ENCODE assay signal across 22 cellular contexts in the genomic region with DNA sequence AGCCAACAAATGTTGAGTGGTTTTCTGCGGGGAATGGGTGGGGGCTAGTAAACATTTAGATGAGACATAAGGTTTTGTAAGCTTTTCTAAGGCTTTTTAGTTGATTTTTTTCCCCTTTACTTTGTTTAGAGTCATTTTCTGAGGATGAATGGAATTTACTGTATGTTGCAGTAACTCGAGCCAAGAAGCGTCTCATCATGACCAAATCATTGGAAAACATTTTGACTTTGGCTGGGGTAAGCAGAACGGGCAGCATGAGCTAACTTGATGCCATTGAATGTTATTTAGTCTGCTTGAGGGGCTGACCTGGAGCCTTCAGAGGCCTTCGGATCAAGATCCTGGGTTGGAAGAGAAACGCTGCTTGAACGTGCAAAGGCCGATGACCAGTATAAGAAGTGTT. TPM values are rescaled to one million over a fixed set of nuclear protein-coding genes. Genes with fewer than 3 reads are reported as not detected.
DNase-seq lines count a peak whose midpoint lies in the region; FAIRE-seq and TF ChIP-seq lines count a peak whose summit lies in the region.
"Had no signal": no experiment of that assay in that cellular context is flagged by ENCODE, and none has a peak within 500 bp of the region (broad histone marks: within the 10 kb centered on the region; RNA-seq: fewer than 3 reads in every experiment).

No MANE protein-coding gene starts in this region.

- H3K4me3 Mint-ChIP-seq in astrocyte (ENCODE audit: unreplicated experiment), result no peak overlapping the region
- H3K4me3 Mint-ChIP-seq: activated CD4-positive, alpha-beta memory T cell treated with anti-CD3 and anti-CD28 coated beads for 36 hours; activated naive CD4-positive, alpha-beta T cell treated with anti-CD3 and anti-CD28 coated beads, Interleukin-2, amount 10 ng/mL, durations not matched to agents 7 days and 5 days; stimulated activated memory B cell treated with anti-CD40 and anti-IgM and Interleukin-4, amounts not matched to agents 10 μg/mL and 1 μg/mL and 100 μg/mL, for 72 hours had no signal

- H3K9ac ChIP-seq in astrocyte (ENCODE audit: low read length) (peak overlapping the region; percentile 14), subcutaneous abdominal adipose tissue (ENCODE audit: low read length in 5 of 5) (no peak overlapping the region), Karpas-422 (ENCODE audit: low read length) (no peak overlapping the region), neuronal stem cell (ENCODE audit: low read depth, low read length, poor library complexity) (no peak overlapping the region)

- WGBS in neuronal stem cell (ENCODE audit: extremely low coverage in 2 of 2, insufficient read length in 2 of 2, insufficient replicate concordance in 1 of 2), 2 donors, result no CpG with 5 or more reads among the region's 8 CpGs

- no peaks in the 10 kb centered on the region for H3K27me3 Mint-ChIP-seq in astrocyte (ENCODE audit: low read depth, unreplicated experiment)
- H3K27me3 Mint-ChIP-seq: activated CD4-positive, alpha-beta memory T cell treated with anti-CD3 and anti-CD28 coated beads for 36 hours; activated naive CD4-positive, alpha-beta T cell treated with anti-CD3 and anti-CD28 coated beads, Interleukin-2, amount 10 ng/mL, durations not matched to agents 7 days and 5 days; stimulated activated memory B cell treated with anti-CD40 and anti-IgM and Interleukin-4, amounts not matched to agents 10 μg/mL and 1 μg/mL and 100 μg/mL, for 72 hours had no signal

- TF ChIP-seq CTCF in astrocyte (IDR thresholded peaks at IDR 0.05; ENCODE audit: insufficient read depth, low read depth, low read length) (no peak), fibroblast of the aortic adventitia (IDR thresholded peaks at IDR 0.05; ENCODE audit: insufficient read depth, low read length) (no peak), Peyer's patch (IDR thresholded peaks at IDR 0.05) (no peak)

- H3K18ac ChIP-seq in neuronal stem cell (ENCODE audit: low read length), result no peak overlapping the region

- H2BK120ac ChIP-seq in neuronal stem cell (ENCODE audit: low read depth, low read length), result no peak overlapping the region

- no peak for TF ChIP-seq POLR2A in Peyer's patch (IDR thresholded peaks at IDR 0.05)

- H2BK15ac ChIP-seq in neuronal stem cell (ENCODE audit: low read length), result no peak overlapping the region

- no peak for FAIRE-seq in astrocyte (lab: Jason Lieb, UNC)

- H3K4me2 ChIP-seq in astrocyte (ENCODE audit: low read length), result no peak overlapping the region
- no peak overlapping the region for H3K4me2 ChIP-seq in Karpas-422 (ENCODE audit: low read depth, low read length, poor library complexity, severe bottlenecking)
- no peak overlapping the region for H3K4me2 ChIP-seq in neuronal stem cell (ENCODE audit: insufficient read depth, low read length, poor library complexity, severe bottlenecking)

- H3K27ac Mint-ChIP-seq in astrocyte (ENCODE audit: unreplicated experiment), result no peak overlapping the region
- H3K27ac Mint-ChIP-seq: activated CD4-positive, alpha-beta memory T cell treated with anti-CD3 and anti-CD28 coated beads for 36 hours; activated naive CD4-positive, alpha-beta T cell treated with anti-CD3 and anti-CD28 coated beads, Interleukin-2, amount 10 ng/mL, durations not matched to agents 7 days and 5 days; stimulated activated memory B cell treated with anti-CD40 and anti-IgM and Interleukin-4, amounts not matched to agents 10 μg/mL and 1 μg/mL and 100 μg/mL, for 72 hours had no signal

- peaks cover 53% of the 10 kb centered on the region for H3K36me3 ChIP-seq in astrocyte (ENCODE audit: insufficient read depth, low read length)
- peaks cover 16 to 93% (median 79%) of the 10 kb centered on the region in 5 donors for H3K36me3 ChIP-seq in subcutaneous abdominal adipose tissue (ENCODE audit: control insufficient read depth in 5 of 5, insufficient read depth in 5 of 5, low read length in 5 of 5)
- peaks cover 31% of the 10 kb centered on the region for H3K36me3 ChIP-seq in Karpas-422 (ENCODE audit: insufficient read depth, low read length)
- peaks cover 34 to 98% of the 10 kb centered on the region in 2 donors for H3K36me3 ChIP-seq in neuronal stem cell (replicated peaks in 1 of 2; ENCODE audit: control insufficient read depth in 2 of 2, insufficient read depth in 2 of 2, low read length in 2 of 2)
- H3K36me3 ChIP-seq in Peyer's patch, result peaks cover 0 to 96% (median 0%) of the 10 kb centered on the region in 3 donors

- H3K9me3 ChIP-seq in astrocyte (ENCODE audit: insufficient read depth, low read depth, low read length) (no peaks in the 10 kb centered on the region), subcutaneous abdominal adipose tissue (ENCODE audit: control insufficient read depth in 5 of 5, low read length in 5 of 5) (no peaks in the 10 kb centered on the region), Karpas-422 (ENCODE audit: low read length) (no peaks in the 10 kb centered on the region), neuronal stem cell (replicated peaks in 1 of 2; ENCODE audit: control insufficient read depth in 2 of 2, insufficient read depth in 1 of 2, low read depth in 1 of 2, low read length in 2 of 2) (no peaks in the 10 kb centered on the region), Peyer's patch (no peaks in the 10 kb centered on the region)
- H3K9me3 ChIP-seq: left lung, upper lobe of right lung had no signal

- H3K4me1 ChIP-seq in astrocyte (ENCODE audit: insufficient read depth, low read length) (peaks cover 6% of the 10 kb centered on the region), subcutaneous abdominal adipose tissue (ENCODE audit: control insufficient read depth in 5 of 5, insufficient read depth in 5 of 5, low read length in 5 of 5) (peaks cover 0 to 12% (median 2%) of the 10 kb centered on the region in 5 donors), Karpas-422 (ENCODE audit: low read length) (no peaks in the 10 kb centered on the region), neuronal stem cell (ENCODE audit: control insufficient read depth in 2 of 2, insufficient read depth in 1 of 2, low read depth in 1 of 2, low read length in 2 of 2) (no peaks in the 10 kb centered on the region), Peyer's patch (no peaks in the 10 kb centered on the region)
- H3K4me1 ChIP-seq: upper lobe of right lung had no signal

- H2BK5ac ChIP-seq in neuronal stem cell (ENCODE audit: low read length), result no peak overlapping the region

- no peaks in the 10 kb centered on the region for H3K9me3 Mint-ChIP-seq in astrocyte (ENCODE audit: unreplicated experiment)
- H3K9me3 Mint-ChIP-seq: activated CD4-positive, alpha-beta memory T cell treated with anti-CD3 and anti-CD28 coated beads for 36 hours; activated naive CD4-positive, alpha-beta T cell treated with anti-CD3 and anti-CD28 coated beads, Interleukin-2, amount 10 ng/mL, durations not matched to agents 7 days and 5 days; stimulated activated memory B cell treated with anti-CD40 and anti-IgM and Interleukin-4, amounts not matched to agents 10 μg/mL and 1 μg/mL and 100 μg/mL, for 72 hours had no signal

- no peak overlapping the region for H3K14ac ChIP-seq in neuronal stem cell (ENCODE audit: low read length)

- DNase-seq in GM03348 (ENCODE audit: low spot score) (peak; percentile 73), astrocyte (ENCODE audit: low read depth) (peak; percentile 77), fibroblast of the aortic adventitia (ENCODE audit: low read depth) (peak; percentile 88), Karpas-422 (no peak), neuronal stem cell (ENCODE audit: low spot score) (no peak), Peyer's patch (no peak)
- DNase-seq in stimulated activated CD4-positive, alpha-beta T cell treated with anti-CD3 and anti-CD28 coated beads, Interleukin-15, amount 100 ng/mL, for 24 hours, result no peak
- DNase-seq: activated CD4-positive, alpha-beta memory T cell treated with anti-CD3 and anti-CD28 coated beads for 36 hours; activated naive CD4-positive, alpha-beta T cell treated with anti-CD3 and anti-CD28 coated beads, Interleukin-2, amount 10 ng/mL, durations not matched to agents 7 days and 5 days; brain microvascular endothelial cell; C1 segment of cervical spinal cord; left lung; NCI-H1436; NCI-H748 treated with DMSO at 0.1 percent for 48 hours; OCI-M1; retina; SHP77 treated with DMSO at 0.1 percent for 48 hours; T-helper 2 cell; upper lobe of right lung had no signal

- H3K4me3 ChIP-seq in astrocyte (ENCODE audit: insufficient read depth, low read depth, low read length) (no peak overlapping the region), fibroblast of the aortic adventitia (ENCODE audit: low read depth, low read length) (no peak overlapping the region), subcutaneous abdominal adipose tissue (ENCODE audit: low read depth in 1 of 5, low read length in 5 of 5) (no peak overlapping the region), Karpas-422 (ENCODE audit: low read length) (no peak overlapping the region), neuronal stem cell (ENCODE audit: low read length in 2 of 2) (no peak overlapping the region), Peyer's patch (no peak overlapping the region)
- H3K4me3 ChIP-seq: left lung, upper lobe of right lung had no signal

- no peak overlapping the region for H2AK5ac ChIP-seq in neuronal stem cell (ENCODE audit: low read depth, low read length)

- H3K23ac ChIP-seq in neuronal stem cell (ENCODE audit: low read depth, low read length, poor library complexity), result no peak overlapping the region

- H3K4ac ChIP-seq in neuronal stem cell (ENCODE audit: low read length), result no peak overlapping the region

- H2AFZ ChIP-seq in astrocyte (ENCODE audit: low read depth, low read length), result no peak overlapping the region
- H2AFZ ChIP-seq in Karpas-422 (ENCODE audit: low read length), result no peak overlapping the region
- H2AFZ ChIP-seq in neuronal stem cell (ENCODE audit: low read length), result no peak overlapping the region

- no peaks in the 10 kb centered on the region for H3K9me2 ChIP-seq in Karpas-422 (replicated peaks; ENCODE audit: insufficient read depth, low read length)

- H3K27me3 ChIP-seq in astrocyte (ENCODE audit: insufficient read depth, low read length) (no peaks in the 10 kb centered on the region), subcutaneous abdominal adipose tissue (ENCODE audit: control insufficient read depth in 5 of 5, insufficient read depth in 4 of 5, low read length in 5 of 5) (no peaks in the 10 kb centered on the region), Karpas-422 (ENCODE audit: low read length) (no peaks in the 10 kb centered on the region), neuronal stem cell (ENCODE audit: control insufficient read depth in 3 of 3, insufficient read depth in 3 of 3, low read depth in 1 of 3, low read length in 3 of 3) (peaks cover 0 to 2% (median 0%) of the 10 kb centered on the region in 3 experiments), Peyer's patch (no peaks in the 10 kb centered on the region)
- H3K27me3 ChIP-seq: brain microvascular endothelial cell, left lung, upper lobe of right lung had no signal

- H3K4me1 Mint-ChIP-seq in astrocyte (ENCODE audit: low read depth, unreplicated experiment), result no peaks in the 10 kb centered on the region
- H3K4me1 Mint-ChIP-seq: activated naive CD4-positive, alpha-beta T cell treated with anti-CD3 and anti-CD28 coated beads, Interleukin-2, amount 10 ng/mL, durations not matched to agents 7 days and 5 days; stimulated activated memory B cell treated with anti-CD40 and anti-IgM and Interleukin-4, amounts not matched to agents 10 μg/mL and 1 μg/mL and 100 μg/mL, for 72 hours had no signal

- no peak overlapping the region for H2BK12ac ChIP-seq in neuronal stem cell (ENCODE audit: low read length)

- no peaks in the 10 kb centered on the region for H4K20me1 ChIP-seq in astrocyte (ENCODE audit: insufficient read depth, low read length)
- no peaks in the 10 kb centered on the region for H4K20me1 ChIP-seq in Karpas-422 (ENCODE audit: insufficient read depth, low read depth, low read length)

- no peaks in the 10 kb centered on the region for H3K79me2 ChIP-seq in astrocyte (ENCODE audit: insufficient read depth, low read length)
- no peaks in the 10 kb centered on the region for H3K79me2 ChIP-seq in Karpas-422 (ENCODE audit: low read length)

- peak overlapping the region; percentile 55 for H3K27ac ChIP-seq in astrocyte (ENCODE audit: low read depth, low read length)
- H3K27ac ChIP-seq in subcutaneous abdominal adipose tissue (ENCODE audit: low read depth, low read length), result peak overlapping the region; percentile 7
- H3K27ac ChIP-seq in Karpas-422 (ENCODE audit: low read length), result no peak overlapping the region
- no peak overlapping the region for H3K27ac ChIP-seq in neuronal stem cell (replicated peaks; ENCODE audit: low read length)
- H3K27ac ChIP-seq in Peyer's patch, result peak overlapping the region in 2 of 4 donors; percentile 17
- H3K27ac ChIP-seq: brain microvascular endothelial cell, epithelial cell of prostate, left lung, upper lobe of right lung had no signal

- H3K79me1 ChIP-seq in neuronal stem cell (ENCODE audit: low read depth, low read length), result peaks cover 1% of the 10 kb centered on the region

- no peak overlapping the region for H4K91ac ChIP-seq in neuronal stem cell (ENCODE audit: low read depth, low read length, poor library complexity)

- no peak overlapping the region for H4K8ac ChIP-seq in neuronal stem cell (ENCODE audit: low read depth, low read length)

- peaks cover 28% of the 10 kb centered on the region for H3K36me3 Mint-ChIP-seq in astrocyte (ENCODE audit: low read depth, unreplicated experiment)

RNA-seq across cellular contexts. Expression of gene FBH1, which starts 37.3 kb away (rescaled TPM):
- 71.5 and 73.3 TPM in 2 replicates for total RNA-seq in astrocyte
- total RNA-seq in fibroblast of the aortic adventitia (ENCODE audit: low replicate concordance), result 59.0 and 61.4 TPM in 2 replicates
- total RNA-seq in Karpas-422 (2014; rRNA removed; shearing (Covaris generic); ENCODE audit: low replicate concordance), result 61.9 and 90.1 TPM in 2 replicates
- polyA plus RNA-seq in neuronal stem cell (2013, experiment 1 of 2), result 23.7 TPM
- 24.3 TPM for polyA plus RNA-seq in neuronal stem cell (2013, experiment 2 of 2)
- total RNA-seq in Peyer's patch, result 100 to 1,000 TPM; 101 to 169 (median 138) TPM

RNA-seq across cellular contexts. Expression of gene ANKRD16, which starts 37.6 kb away (rescaled TPM):
- total RNA-seq in astrocyte, result 4.9 TPM in 2 replicates
- total RNA-seq in fibroblast of the aortic adventitia (ENCODE audit: low replicate concordance), result 5.0 and 14.0 TPM in 2 replicates
- 12.8 and 29.5 TPM in 2 replicates for total RNA-seq in Karpas-422 (2014; rRNA removed; shearing (Covaris generic); ENCODE audit: low replicate concordance)
- polyA plus RNA-seq in neuronal stem cell (2013, experiment 1 of 2), result 5.0 TPM
- 4.8 TPM for polyA plus RNA-seq in neuronal stem cell (2013, experiment 2 of 2)
- total RNA-seq in Peyer's patch, result 10 to 100 TPM in 3 of 4 donors, 1 to 10 TPM in 1; 5.3 to 15.3 (median 11.9) TPM

RNA-seq across cellular contexts. Expression of gene IL15RA, which starts 50.0 kb away (rescaled TPM):
- total RNA-seq in astrocyte (2.9 and 3.1 TPM in 2 replicates), fibroblast of the aortic adventitia (ENCODE audit: low replicate concordance) (2.1 and 5.7 TPM in 2 replicates), Peyer's patch (10 to 100 TPM; 19.4 to 38.0 (median 34.9) TPM)
- not detected in 2 replicates for total RNA-seq in Karpas-422 (2014; rRNA removed; shearing (Covaris generic); ENCODE audit: low replicate concordance)
- not detected for polyA plus RNA-seq in neuronal stem cell (2013, experiment 1 of 2)
- not detected for polyA plus RNA-seq in neuronal stem cell (2013, experiment 2 of 2)

Comparison
In these comparisons a context has a peak if more than half of its experiments do, and no peak if none do; other contexts are left out.
1. DNase-seq: peak in GM03348 (single experiment), astrocyte (single experiment) and fibroblast of the aortic adventitia (single experiment); none in Karpas-422 (single experiment), neuronal stem cell (single experiment), Peyer's patch (0 of 3) and stimulated activated CD4-positive, alpha-beta T cell treated with anti-CD3 and anti-CD28 coated beads, Interleukin-15, amount 100 ng/mL, for 24 hours (single experiment).
2. H3K27ac ChIP-seq: peak in astrocyte (single experiment) and subcutaneous abdominal adipose tissue (single experiment); none in Karpas-422 (single experiment) and neuronal stem cell (single experiment).